26 cellular contexts compared by ENCODE assay signal in genomic region chr17:9439851-9440250, GRCh38.
"Had no signal": no experiment of that assay in that cellular context is flagged by ENCODE, and none has a peak within 500 bp of the region (broad histone marks: within the 10 kb centered on the region; RNA-seq: fewer than 3 reads in every experiment).

No MANE protein-coding gene starts in this region.

- DNase-seq: colonic mucosa; cortex of kidney; dermis blood vessel endothelial cell; dorsolateral prefrontal cortex; effector CD4-positive, alpha-beta T cell; effector CD8-positive, alpha-beta T cell; effector memory CD4-positive, alpha-beta T cell; effector memory CD8-positive, alpha-beta T cell; endodermal cell; erythroblast; esophagus squamous epithelium; foreskin fibroblast; foreskin keratinocyte; foreskin melanocyte; gastrocnemius medialis; glutamatergic neuron; head of caudate nucleus; heart left ventricle; heart right ventricle had no signal

- H3K27me3 ChIP-seq: colonic mucosa, dorsolateral prefrontal cortex, esophagus muscularis mucosa, esophagus squamous epithelium, foreskin keratinocyte, gastrocnemius medialis, gastroesophageal sphincter, heart left ventricle, heart right ventricle, hepatocyte had no signal

- H3K4me1 ChIP-seq: colonic mucosa, foreskin keratinocyte had no signal

- H3K4me3 ChIP-seq: colonic mucosa, coronary artery, dorsolateral prefrontal cortex, esophagus muscularis mucosa, esophagus squamous epithelium, gastrocnemius medialis, gastroesophageal sphincter, heart left ventricle, heart right ventricle, hepatocyte had no signal

- H3K27ac Mint-ChIP-seq: dendritic cell treated with granulocyte-macrophage colony-stimulating factor and Interleukin-4, amounts not matched to agents 40 ng/mL and 50 ng/mL, for 4 days; endodermal cell had no signal

- H3K36me3 ChIP-seq: colonic mucosa, gastrocnemius medialis, gastroesophageal sphincter had no signal

- H3K9me3 Mint-ChIP-seq: dendritic cell treated with granulocyte-macrophage colony-stimulating factor and Interleukin-4, amounts not matched to agents 40 ng/mL and 50 ng/mL, for 4 days; effector memory CD8-positive, alpha-beta T cell had no signal

- H3K27me3 Mint-ChIP-seq: dendritic cell treated with granulocyte-macrophage colony-stimulating factor and Interleukin-4, amounts not matched to agents 40 ng/mL and 50 ng/mL, for 4 days; effector memory CD8-positive, alpha-beta T cell had no signal

- H3K9me3 ChIP-seq: colonic mucosa, esophagus muscularis mucosa, esophagus squamous epithelium, gastrocnemius medialis, gastroesophageal sphincter, heart left ventricle, heart right ventricle had no signal

- ATAC-seq: effector memory CD8-positive, alpha-beta T cell; esophagus mucosa; foreskin keratinocyte; gastrocnemius medialis; gastroesophageal sphincter; heart left ventricle; heart right ventricle had no signal

- H3K4me1 Mint-ChIP-seq: endodermal cell had no signal

- H3K4me3 Mint-ChIP-seq: dendritic cell treated with granulocyte-macrophage colony-stimulating factor and Interleukin-4, amounts not matched to agents 40 ng/mL and 50 ng/mL, for 4 days; effector memory CD8-positive, alpha-beta T cell; endodermal cell had no signal

- H3K27ac ChIP-seq: colonic mucosa, coronary artery, dorsolateral prefrontal cortex, epithelial cell of prostate, esophagus muscularis mucosa, esophagus squamous epithelium, foreskin keratinocyte, gastrocnemius medialis, gastroesophageal sphincter, heart left ventricle, heart right ventricle, hepatocyte had no signal
